7 cellular contexts compared by ENCODE assay signal in genomic region chr2:161423351-161424178, GRCh38. TPM values are rescaled to one million over a fixed set of nuclear protein-coding genes. Genes with fewer than 3 reads are reported as not detected.
DNase-seq lines count a peak whose midpoint lies in the region; ATAC-seq lines count a peak whose summit lies in the region.

No MANE protein-coding gene starts in this region.

- peak; percentile 49 for DNase-seq in HK-2 (ENCODE audit: unreplicated experiment)
- DNase-seq in astrocyte of the hippocampus (ENCODE audit: low read depth, low spot score), result peak; percentile 62
- peak; percentile 79 for DNase-seq in islet precursor cell
- peak; percentile 12 to 19 for DNase-seq in stimulated activated naive CD8-positive, alpha-beta T cell treated with anti-CD3 and anti-CD28 coated beads, Interleukin-15, amount 100 ng/mL, for 72 hours
- no peak for DNase-seq in NAMALWA (ENCODE audit: low spot score)
- no peak for DNase-seq in mesenteric fat pad (ENCODE audit: low spot score)
- no peak for DNase-seq in C1 segment of cervical spinal cord (lab: John Stamatoyannopoulos, UW)

- peaks cover 100% of the 10 kb centered on the region for H3K27me3 Mint-ChIP-seq in stimulated activated naive CD8-positive, alpha-beta T cell treated with anti-CD3 and anti-CD28 coated beads, Interleukin-15, amount 100 ng/mL, for 72 hours

- ATAC-seq in stimulated activated naive CD8-positive, alpha-beta T cell treated with anti-CD3 and anti-CD28 coated beads, Interleukin-15, amount 100 ng/mL, for 72 hours, result peak; percentile 55

- no peaks in the 10 kb centered on the region for H3K9me3 Mint-ChIP-seq in stimulated activated naive CD8-positive, alpha-beta T cell treated with anti-CD3 and anti-CD28 coated beads, Interleukin-15, amount 100 ng/mL, for 72 hours

- peak overlapping the region; percentile 68 to 74 for H3K4me3 Mint-ChIP-seq in stimulated activated naive CD8-positive, alpha-beta T cell treated with anti-CD3 and anti-CD28 coated beads, Interleukin-15, amount 100 ng/mL, for 72 hours

- H3K27ac Mint-ChIP-seq in stimulated activated naive CD8-positive, alpha-beta T cell treated with anti-CD3 and anti-CD28 coated beads, Interleukin-15, amount 100 ng/mL, for 72 hours, result no peak overlapping the region

- peaks cover 49% of the 10 kb centered on the region for H3K4me1 Mint-ChIP-seq in stimulated activated naive CD8-positive, alpha-beta T cell treated with anti-CD3 and anti-CD28 coated beads, Interleukin-15, amount 100 ng/mL, for 72 hours

RNA-seq across cellular contexts. Expression of gene TBR1, which starts 7.5 kb away (rescaled TPM):
- total RNA-seq in mesenteric fat pad, result not detected

Comparison
In these comparisons a context has a peak if more than half of its experiments do, and no peak if none do; other contexts are left out.
1. DNase-seq: peak in HK-2 (single experiment), astrocyte of the hippocampus (single experiment), islet precursor cell (single experiment) and stimulated activated naive CD8-positive, alpha-beta T cell treated with anti-CD3 and anti-CD28 coated beads, Interleukin-15, amount 100 ng/mL, for 72 hours (2 of 2); none in NAMALWA (single experiment), mesenteric fat pad (single experiment) and C1 segment of cervical spinal cord (0 of 14).